Comparison of ENCODE assay signal across 24 cellular contexts in the genomic region with DNA sequence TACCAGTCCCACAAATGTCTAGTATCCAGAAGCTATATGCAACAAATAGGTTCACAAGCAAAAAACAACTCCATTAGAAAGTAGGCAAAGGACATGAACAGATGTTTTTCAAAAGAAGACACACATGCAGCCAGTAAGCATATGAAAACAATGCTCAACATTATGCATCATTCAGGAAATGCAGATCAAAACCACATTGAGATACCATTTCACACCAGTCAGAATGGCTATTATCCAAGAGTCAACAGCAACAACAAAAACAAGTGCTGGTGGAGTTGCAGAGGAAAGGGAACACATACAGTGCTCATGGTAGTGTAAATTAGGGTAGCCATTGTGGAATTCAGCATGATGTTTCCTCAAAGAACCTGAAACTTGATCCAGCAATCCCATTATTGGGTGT.
A peak's percentile ranks its signal among the peaks of the same experiment; 100 is the strongest.
DNase-seq lines count a peak whose midpoint lies in the region; ATAC-seq and TF ChIP-seq lines count a peak whose summit lies in the region.
"Had no signal": no experiment of that assay in that cellular context is flagged by ENCODE, and none has a peak within 500 bp of the region (broad histone marks: within the 10 kb centered on the region; RNA-seq: fewer than 3 reads in every experiment).

No MANE protein-coding gene starts in this region.

- no peak overlapping the region for H3K4me2 ChIP-seq in GM23248 (ENCODE audit: unreplicated experiment)
- H3K4me2 ChIP-seq: PC-9 had no signal

- TF ChIP-seq CTCF in fibroblast of mammary gland (conservative IDR thresholded peaks at IDR 0.05; ENCODE audit: control insufficient read depth, insufficient read depth, low read depth, low read length) (no peak), heart right ventricle (IDR thresholded peaks at IDR 0.05) (no peak)

- DNase-seq in GM23248: peak; percentile 55
- peak; percentile 1 for DNase-seq in amniotic epithelial cell (ENCODE audit: low read depth)
- peak; percentile 54 for DNase-seq in fibroblast of mammary gland (ENCODE audit: low read depth)
- DNase-seq in foreskin melanocyte: peak; percentile 60
- DNase-seq in Right ventricle myocardium inferior (ENCODE audit: missing footprints): no peak
- DNase-seq in heart right ventricle: no peak
- no peak for DNase-seq in GOT3 (lab: John Stamatoyannopoulos, UW)
- DNase-seq: CD8-positive, alpha-beta memory T cell; DMS 273 treated with DMSO at 0.1 percent for 48 hours; DMS79; GF-D8; Kasumi-1; NCI-H1092 treated with DMSO at 0.1 percent for 48 hours; NCI-H1436; NCI-H187; NCI-H446 treated with DMSO at 0.1 percent for 48 hours; NCI-H526; NCI-H82; NK-92 treated with Interleukin-12 subunit alpha and Interleukin-12 subunit beta, amount 100 ng/mL, for 24 hours; PC-9; Right ventricle myocardium superior had no signal

- no peak overlapping the region for H2AFZ ChIP-seq in GM23248
- H2AFZ ChIP-seq: PC-9 had no signal

- intact Hi-C loops in Right ventricle myocardium inferior (cut with DNase I) (no loop called here), heart right ventricle (cut with DNase I) (no loop called here)

- ATAC-seq in Right ventricle myocardium inferior (no peak), GM19455 (IDR thresholded peaks at IDR 0.05; ENCODE audit: unreplicated experiment) (no peak), heart right ventricle (no peak)
- ATAC-seq: K562 had no signal

- H4K20me1 ChIP-seq in GM23248 (ENCODE audit: insufficient read depth): no peaks in the 10 kb centered on the region

- no peaks in the 10 kb centered on the region for H3K4me1 ChIP-seq in GM23248 (ENCODE audit: insufficient read depth)
- no peaks in the 10 kb centered on the region for H3K4me1 ChIP-seq in heart right ventricle

- no peaks in the 10 kb centered on the region for H3K9me2 ChIP-seq in GM23248 (ENCODE audit: insufficient read depth)

- H3K27ac ChIP-seq in GM23248 (no peak overlapping the region), heart right ventricle (no peak overlapping the region)
- H3K27ac ChIP-seq: C4-2B, PC-9 had no signal

- H3K27me3 ChIP-seq in GM23248 (replicated peaks; ENCODE audit: insufficient read depth) (no peaks in the 10 kb centered on the region), heart right ventricle (no peaks in the 10 kb centered on the region)

- H3K4me3 ChIP-seq in GM23248: no peak overlapping the region
- H3K4me3 ChIP-seq in fibroblast of mammary gland (ENCODE audit: control insufficient read depth, low read depth, low read length): no peak overlapping the region
- no peak overlapping the region for H3K4me3 ChIP-seq in heart right ventricle
- H3K4me3 ChIP-seq: K562, PC-9 had no signal

- in situ Hi-C loops in GM23248 (cut with MboI): no loop called here

- H3K9me3 ChIP-seq in GM23248 (ENCODE audit: low read depth): no peaks in the 10 kb centered on the region
- peaks cover 0 to 2% (median 0%) of the 10 kb centered on the region in 11 donors for H3K9me3 ChIP-seq in heart right ventricle

- H3K79me2 ChIP-seq in GM23248 (ENCODE audit: insufficient read depth): no peaks in the 10 kb centered on the region

- no peaks in the 10 kb centered on the region for H3F3A ChIP-seq in GM23248 (ENCODE audit: insufficient read depth)

- no peak overlapping the region for H3K9ac ChIP-seq in GM23248

- no peaks in the 10 kb centered on the region for H3K36me3 ChIP-seq in GM23248 (ENCODE audit: low read depth)
- H3K36me3 ChIP-seq in heart right ventricle: no peaks in the 10 kb centered on the region

Comparison
In these comparisons a context has a peak if more than half of its experiments do, and no peak if none do; other contexts are left out.
1. DNase-seq: peak in GM23248 (single experiment), amniotic epithelial cell (single experiment), fibroblast of mammary gland (single experiment) and foreskin melanocyte (single experiment); none in Right ventricle myocardium inferior (single experiment), heart right ventricle (0 of 2) and GOT3 (single experiment).